1 cellular context compared by ENCODE assay signal in the genomic region with DNA sequence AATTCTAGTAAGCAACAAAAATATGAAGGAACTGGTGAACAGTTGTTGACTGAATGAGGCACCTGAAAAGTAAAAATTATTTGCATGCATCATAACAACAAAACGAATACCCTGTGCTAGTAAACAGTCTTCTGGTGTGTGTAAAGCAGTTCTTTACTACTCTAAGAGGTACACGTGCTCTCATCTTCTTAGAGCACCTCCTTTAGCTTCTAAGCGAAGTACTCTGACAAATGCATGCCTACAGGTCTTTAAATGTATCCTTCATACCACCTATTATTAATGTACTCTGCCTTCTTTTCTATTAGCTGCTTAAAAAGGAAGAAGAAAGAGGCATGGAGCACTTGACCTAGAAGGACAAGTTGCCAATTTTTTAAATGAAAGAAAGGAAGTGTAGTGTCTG.
TF ChIP-seq lines count a peak whose summit lies in the region.

No MANE protein-coding gene starts in this region.

TF ChIP-seq in K562, 482 proteins besides CTCF, POLR2A, EP300 and RAD21 (continued from another document):
- TF ChIP-seq, protein P1, sequence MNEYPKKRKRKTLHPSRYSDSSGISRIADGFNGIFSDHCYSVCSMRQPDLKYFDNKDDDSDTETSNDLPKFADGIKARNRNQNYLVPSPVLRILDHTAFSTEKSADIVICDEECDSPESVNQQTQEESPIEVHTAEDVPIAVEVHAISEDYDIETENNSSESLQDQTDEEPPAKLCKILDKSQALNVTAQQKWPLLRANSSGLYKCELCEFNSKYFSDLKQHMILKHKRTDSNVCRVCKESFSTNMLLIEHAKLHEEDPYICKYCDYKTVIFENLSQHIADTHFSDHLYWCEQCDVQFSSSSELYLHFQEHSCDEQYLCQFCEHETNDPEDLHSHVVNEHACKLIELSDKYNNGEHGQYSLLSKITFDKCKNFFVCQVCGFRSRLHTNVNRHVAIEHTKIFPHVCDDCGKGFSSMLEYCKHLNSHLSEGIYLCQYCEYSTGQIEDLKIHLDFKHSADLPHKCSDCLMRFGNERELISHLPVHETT (CRISPR knock-in tag; conservative IDR thresholded peaks at IDR 0.05 in 1 of 2, IDR thresholded peaks at IDR 0.05 in 1 of 2): no peak
TF ChIP-seq in K562: peak in this region for 13.
